Comparison of ENCODE assay signal across 1 cellular context in genomic region chrX:48538641-48539344, GRCh38.
TF ChIP-seq lines count a peak whose summit lies in the region.

No MANE protein-coding gene starts in this region.

TF ChIP-seq in endothelial cell of umbilical vein, 7 proteins besides CTCF, POLR2A, EP300 and RAD21:
- TF ChIP-seq GATA2 (IDR thresholded peaks at IDR 0.05; ENCODE audit: insufficient read depth, insufficient read length, low read depth, low read length) = no peak
- TF ChIP-seq POLR2AphosphoS5 (IDR thresholded peaks at IDR 0.05; ENCODE audit: insufficient read depth, low read depth, low read length) = no peak
- TF ChIP-seq EZH2 (IDR thresholded peaks at IDR 0.05; ENCODE audit: borderline replicate concordance, low read depth, low read length, severe bottlenecking) = no peak
- TF ChIP-seq FOS (IDR thresholded peaks at IDR 0.05; ENCODE audit: borderline replicate concordance, insufficient read depth, low read length) = no peak
- no peak for TF ChIP-seq MAX (IDR thresholded peaks at IDR 0.05; ENCODE audit: insufficient read depth, insufficient read length)
- TF ChIP-seq JUN (IDR thresholded peaks at IDR 0.05; ENCODE audit: borderline replicate concordance, insufficient read depth, insufficient read length, low read depth) = no peak
- no peak for TF ChIP-seq MYC (IDR thresholded peaks at IDR 0.05; ENCODE audit: low read depth, low read length)
